In genomic region chr1:84103197-84103992, GRCh38 we compare ENCODE assay signal across 8 cellular contexts. TPM values are rescaled to one million over a fixed set of nuclear protein-coding genes. Genes with fewer than 3 reads are reported as not detected.
A peak's percentile ranks its signal among the peaks of the same experiment; 100 is the strongest.
DNase-seq lines count a peak whose midpoint lies in the region; ATAC-seq and TF ChIP-seq lines count a peak whose summit lies in the region.

No MANE protein-coding gene starts in this region.

- DNase-seq in stimulated activated CD4-positive, alpha-beta T cell treated with anti-CD3 and anti-CD28 coated beads, Interleukin-1b, Interleukin-23, amount 100 ng/mL, for 48 hours, result peak; percentile 13
- DNase-seq in stimulated activated CD4-positive, alpha-beta T cell treated with anti-CD3 and anti-CD28 coated beads, Interleukin-4, amount 100 ng/mL, for 24 hours, result no peak
- DNase-seq in NCI-H2196 treated with DMSO at 0.1 percent for 48 hours (lab: John Stamatoyannopoulos, UW; ENCODE audit: unreplicated experiment) (peak; percentile 50), brain pericyte (ENCODE audit: low read depth, low spot score) (peak; percentile 44), left colon (peak; percentile 16 to 30), upper lobe of left lung (peak in 1 of 2 donors; percentile 49), T-helper 17 cell (no peak)

- peaks cover 5% of the 10 kb centered on the region for H3K36me3 Mint-ChIP-seq in T-helper 17 cell (ENCODE audit: low read depth)

- H3K27me3 Mint-ChIP-seq in T-helper 17 cell, result no peaks in the 10 kb centered on the region

- H3K4me3 ChIP-seq in upper lobe of left lung, result no peak overlapping the region

- H3K27ac Mint-ChIP-seq in T-helper 17 cell, result no peak overlapping the region

- ATAC-seq in HG02885 (IDR thresholded peaks at IDR 0.05; ENCODE audit: poor library complexity, unreplicated experiment), result peak; percentile 66
- peak; percentile 86 for ATAC-seq in left colon
- ATAC-seq in upper lobe of left lung (ENCODE audit: low FRiP score in 2 of 2), result peak; percentile 43 to 96
- ATAC-seq in T-helper 17 cell, result no peak

- no peaks in the 10 kb centered on the region for H3K36me3 ChIP-seq in upper lobe of left lung

- no peak for TF ChIP-seq CTCF in upper lobe of left lung (IDR thresholded peaks at IDR 0.05)

- TF ChIP-seq POLR2A in upper lobe of left lung (IDR thresholded peaks at IDR 0.05), result no peak

- no peak overlapping the region for H3K4me3 Mint-ChIP-seq in T-helper 17 cell

- no peak overlapping the region for H3K27ac ChIP-seq in upper lobe of left lung

- no peak for TF ChIP-seq EP300 in upper lobe of left lung (IDR thresholded peaks at IDR 0.05)

- H3K4me1 Mint-ChIP-seq in T-helper 17 cell, result peaks cover 4% of the 10 kb centered on the region

- H3K27me3 ChIP-seq in upper lobe of left lung, result no peaks in the 10 kb centered on the region

- H3K9me3 ChIP-seq in upper lobe of left lung (no peaks in the 10 kb centered on the region), T-helper 17 cell (ENCODE audit: control insufficient read depth, low read length, poor library complexity, severe bottlenecking) (no peaks in the 10 kb centered on the region)

- WGBS in upper lobe of left lung, 2 donors, result 69 to 73% methylated on average over 3 of the region's 3 CpGs

- no peaks in the 10 kb centered on the region for H3K4me1 ChIP-seq in upper lobe of left lung

- intact Hi-C loops in left colon (cut with DNase I, micrococcal nuclease), result no loop called here

RNA-seq across cellular contexts. Expression of gene PRKACB, which starts 40.7 kb away (rescaled TPM):
- 100 to 1,000 TPM; 113 to 127 TPM for total RNA-seq in left colon
- 10 to 100 TPM in 5 of 6 donors, 1 to 10 TPM in 1; 7.9 to 27.8 (median 18.3) TPM for total RNA-seq in upper lobe of left lung
- 10 to 100 TPM; 72.8 to 77.6 TPM for total RNA-seq in T-helper 17 cell

Comparison
In these comparisons a context has a peak if more than half of its experiments do, and no peak if none do; other contexts are left out.
1. DNase-seq: peak in stimulated activated CD4-positive, alpha-beta T cell treated with anti-CD3 and anti-CD28 coated beads, Interleukin-1b, Interleukin-23, amount 100 ng/mL, for 48 hours (single experiment), NCI-H2196 treated with DMSO at 0.1 percent for 48 hours (single experiment), brain pericyte (single experiment) and left colon (2 of 2); none in stimulated activated CD4-positive, alpha-beta T cell treated with anti-CD3 and anti-CD28 coated beads, Interleukin-4, amount 100 ng/mL, for 24 hours (single experiment) and T-helper 17 cell (0 of 3).